Comparison of ENCODE assay signal across 11 cellular contexts in genomic region chr1:201463071-201463552, GRCh38. TPM values are rescaled to one million over a fixed set of nuclear protein-coding genes. Genes with fewer than 3 reads are reported as not detected.
DNase-seq lines count a peak whose midpoint lies in the region; ATAC-seq, FAIRE-seq and TF ChIP-seq lines count a peak whose summit lies in the region.
"Had no signal": no experiment of that assay in that cellular context is flagged by ENCODE, and none has a peak within 500 bp of the region (broad histone marks: within the 10 kb centered on the region; RNA-seq: fewer than 3 reads in every experiment).

No MANE protein-coding gene starts in this region.

- H3K27ac ChIP-seq in kidney (ENCODE audit: low read depth in 2 of 2, low read length in 2 of 2): no peak overlapping the region
- peak overlapping the region; percentile 96 for H3K27ac ChIP-seq in temporal lobe (ENCODE audit: low read depth, low read length)

- peaks cover 4 to 7% of the 10 kb centered on the region in 2 donors for H3K4me1 ChIP-seq in kidney (ENCODE audit: control insufficient read depth in 1 of 2, insufficient read depth in 1 of 2, low read depth in 1 of 2, low read length in 2 of 2)

- no peaks in the 10 kb centered on the region for H3K9me3 ChIP-seq in kidney (ENCODE audit: control insufficient read depth in 1 of 2, low read length in 2 of 2)

- H3K4me3 Mint-ChIP-seq in HFFc6: peak overlapping the region; percentile 50

- intact Hi-C loops in kidney (cut with DNase I): no loop called here

- ATAC-seq in omental fat pad (ENCODE audit: low FRiP score) (no peak), GM19324 (IDR thresholded peaks at IDR 0.05; ENCODE audit: low FRiP score, unreplicated experiment) (no peak)

- in situ Hi-C loops in astrocyte of the spinal cord (cut with HindIII; ENCODE audit: low sequenced_read_pairs): no loop called here

- peaks cover 8% of the 10 kb centered on the region; the same call in 1 of the 2 replicates for H3K9me3 Mint-ChIP-seq in HFFc6

- H3K27me3 Mint-ChIP-seq in HFFc6 (ENCODE audit: insufficient read depth): peaks cover 3% of the 10 kb centered on the region

- peaks cover 72% of the 10 kb centered on the region for H3K4me1 Mint-ChIP-seq in HFFc6 (ENCODE audit: low read depth)

- DNase-seq in HFFc6: no peak
- no peak for DNase-seq in astrocyte of the spinal cord (ENCODE audit: low read depth, low spot score)
- no peak for DNase-seq in kidney
- DNase-seq in effector CD8-positive, alpha-beta T cell (lab: John Stamatoyannopoulos, UW): no peak
- DNase-seq in omental fat pad (ENCODE audit: low spot score): no peak
- DNase-seq in NCI-H187 treated with DMSO at 0.1 percent for 48 hours (lab: John Stamatoyannopoulos, UW): no peak
- DNase-seq: activated CD4-positive, CD25-positive, alpha-beta regulatory T cell treated with anti-CD3 and anti-CD28 coated beads, Interleukin-2, amount 50 U/mL, for 72 hours; glutamatergic neuron had no signal

- FAIRE-seq in kidney (lab: Jason Lieb, UNC): no peak
- FAIRE-seq: GM19239 had no signal

- H3K36me3 ChIP-seq in kidney (ENCODE audit: control insufficient read depth in 1 of 2, insufficient read depth in 2 of 2, low read length in 2 of 2): no peaks in the 10 kb centered on the region

- H3K9ac ChIP-seq in kidney (ENCODE audit: low read length in 2 of 2): no peak overlapping the region

- H3K27ac Mint-ChIP-seq in HFFc6: peak overlapping the region; percentile 98

- peaks cover 41% of the 10 kb centered on the region for H3K36me3 Mint-ChIP-seq in HFFc6 (ENCODE audit: low read depth)

- TF ChIP-seq CTCF in HFFc6 (IDR thresholded peaks at IDR 0.05) (peak; percentile 65), astrocyte of the spinal cord (IDR thresholded peaks at IDR 0.05; ENCODE audit: low read depth, low read length) (peak; percentile 40), kidney (IDR thresholded peaks at IDR 0.05; ENCODE audit: borderline replicate concordance, extremely low read depth, insufficient read depth) (peak; percentile 14), omental fat pad (IDR thresholded peaks at IDR 0.05) (no peak)

- no peak overlapping the region for H3K4me3 ChIP-seq in astrocyte of the spinal cord (ENCODE audit: low read depth, low read length)
- no peak overlapping the region for H3K4me3 ChIP-seq in kidney (ENCODE audit: low read length in 2 of 2)

RNA-seq across cellular contexts. Expression of gene PHLDA3, which starts 5.9 kb away (rescaled TPM):
- 100 to 1,000 TPM; 101 to 113 (median 108) TPM for total RNA-seq in HFFc6 (2021; fragmentation: NEBNext Ultra II Directional; extraction: Animal tissue kit (Norgen Biotek cat#: 25700))
- total RNA-seq in kidney: 25.6 TPM
- 27.3 TPM for polyA plus RNA-seq in kidney (ENCODE audit: insufficient read depth, low read depth, low replicate concordance)
- total RNA-seq in temporal lobe: 7.1 TPM
- total RNA-seq in omental fat pad: 100 to 1,000 TPM in 3 of 4 donors, 10 to 100 TPM in 1; 95.2 to 392 (median 148) TPM

RNA-seq across cellular contexts. Expression of gene TNNI1, which starts 41.6 kb away (rescaled TPM):
- not detected for total RNA-seq in HFFc6 (2021; fragmentation: NEBNext Ultra II Directional; extraction: Animal tissue kit (Norgen Biotek cat#: 25700))
- total RNA-seq in kidney (not detected), temporal lobe (not detected), omental fat pad (under 1 TPM in 1 of 4 donors, not detected in 3; 0.09 TPM)
- polyA plus RNA-seq in kidney (ENCODE audit: insufficient read depth, low read depth, low replicate concordance): 17.7 TPM

RNA-seq across cellular contexts. Expression of gene CSRP1, which starts 43.8 kb away (rescaled TPM):
- 100 to 1,000 TPM; 540 to 614 (median 577) TPM for total RNA-seq in HFFc6 (2021; fragmentation: NEBNext Ultra II Directional; extraction: Animal tissue kit (Norgen Biotek cat#: 25700))
- total RNA-seq in kidney (236 TPM), temporal lobe (23.1 TPM), omental fat pad (100 to 1,000 TPM; 258 to 670 (median 416) TPM)
- polyA plus RNA-seq in kidney (ENCODE audit: insufficient read depth, low read depth, low replicate concordance): 211 TPM

Comparison
In these comparisons a context has a peak if more than half of its experiments do, and no peak if none do; other contexts are left out.
1. CTCF ChIP-seq: peak in HFFc6 (single experiment), astrocyte of the spinal cord (single experiment) and kidney (single experiment); none in omental fat pad (0 of 3).